4 cellular contexts compared by ENCODE assay signal in the genomic region with DNA sequence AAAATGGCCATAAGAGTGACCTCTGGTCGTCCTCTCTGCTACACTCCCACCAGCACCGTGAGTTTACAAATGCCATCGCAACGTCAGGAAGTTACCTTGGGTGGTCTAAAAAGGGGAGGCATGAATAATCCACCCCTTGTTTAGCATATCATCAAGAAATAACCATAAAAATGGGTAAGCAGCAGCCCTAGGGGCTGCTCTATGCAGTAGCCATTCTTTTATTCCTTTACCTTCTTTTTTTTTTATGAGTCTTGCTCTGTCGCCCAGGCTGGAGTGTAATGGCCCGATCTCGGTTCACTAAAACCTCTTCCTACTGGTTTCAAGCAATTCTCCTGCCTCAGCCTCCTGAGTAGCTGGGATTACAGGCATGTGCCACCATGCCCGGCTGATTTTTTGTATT. TPM values are rescaled to one million over a fixed set of nuclear protein-coding genes. Genes with fewer than 3 reads are reported as not detected.
"Had no signal": no experiment of that assay in that cellular context is flagged by ENCODE, and none has a peak within 500 bp of the region (broad histone marks: within the 10 kb centered on the region; RNA-seq: fewer than 3 reads in every experiment).

No MANE protein-coding gene starts in this region.

RNA-seq across cellular contexts. Expression of gene A4GALT, which starts 21.8 kb away (rescaled TPM):
- total RNA-seq: activated naive CD8-positive, alpha-beta T cell treated with anti-CD3 and anti-CD28 coated beads, Interleukin-2, amount 10 ng/mL, durations not matched to agents 7 days and 5 days; naive thymus-derived CD8-positive, alpha-beta T cell; T-helper 1 cell treated with Interleukin-12 subunit alpha and Interleukin-12 subunit beta and Interleukin-4 antibody, amounts not matched to agents 30 ng/mL and 1 ng/mL, for 36 hours had no signal
- polyA plus RNA-seq: naive thymus-derived CD8-positive, alpha-beta T cell had no signal

RNA-seq across cellular contexts. Expression of gene ATP5MGL, which starts 58.5 kb away (rescaled TPM):
- polyA plus RNA-seq: aorta had no signal
